ENCODE assay signal across 20 cellular contexts in the genomic region with DNA sequence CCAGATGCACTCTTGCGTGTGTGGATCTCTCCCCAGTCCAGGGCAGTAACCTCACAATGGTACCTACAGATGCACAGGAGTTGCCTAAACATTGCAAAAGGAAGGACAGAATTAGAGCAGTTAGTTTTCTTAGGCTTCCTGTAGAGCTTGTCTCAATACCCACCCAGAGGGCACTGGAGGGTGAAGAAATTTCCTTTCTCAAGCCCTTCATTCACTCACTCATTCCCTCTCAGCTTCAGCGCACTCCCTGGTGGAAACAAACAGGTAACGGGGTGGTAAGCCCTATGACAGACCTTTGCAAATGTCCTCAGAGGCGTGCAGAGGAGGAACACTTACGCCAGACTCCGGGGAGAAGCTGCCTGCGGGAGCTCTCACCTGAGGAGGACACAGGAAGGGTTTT.
A peak's percentile ranks its signal among the peaks of the same experiment; 100 is the strongest.
DNase-seq lines count a peak whose midpoint lies in the region; ATAC-seq, FAIRE-seq and TF ChIP-seq lines count a peak whose summit lies in the region.
"Had no signal": no experiment of that assay in that cellular context is flagged by ENCODE, and none has a peak within 500 bp of the region (broad histone marks: within the 10 kb centered on the region; RNA-seq: fewer than 3 reads in every experiment).

No MANE protein-coding gene starts in this region.

- no peaks in the 10 kb centered on the region; the same call in 1 of the 2 replicates for H3K9me3 ChIP-seq in PC-9 (ENCODE audit: insufficient read depth, low read depth)
- H3K9me3 ChIP-seq: psoas muscle, thoracic aorta had no signal

- no peaks in the 10 kb centered on the region for H4K20me1 ChIP-seq in PC-9 (ENCODE audit: insufficient read depth)

- CTCF ChIA-PET in PC-9 (lab: Charles Lee), result no interaction called here

- H3K36me3 Mint-ChIP-seq in naive B cell, result no peaks in the 10 kb centered on the region
- H3K36me3 Mint-ChIP-seq in natural killer cell treated with Interleukin-12 subunit alpha and Interleukin-12 subunit beta and Interleukin-15 and Interleukin-18, amount 100 ng/mL, for 72 hours, result no peaks in the 10 kb centered on the region

- FAIRE-seq in GM12891 (lab: Jason Lieb, UNC), result peak; percentile 89

- H3K4me1 Mint-ChIP-seq in naive B cell, result peaks cover 56 to 90% (median 71%) of the 10 kb centered on the region in 3 donors
- no peaks in the 10 kb centered on the region for H3K4me1 Mint-ChIP-seq in natural killer cell treated with Interleukin-12 subunit alpha and Interleukin-12 subunit beta and Interleukin-15 and Interleukin-18, amount 100 ng/mL, for 72 hours (ENCODE audit: low read depth in 2 of 2)

- POLR2A ChIA-PET in PC-9 (lab: Charles Lee; ENCODE audit: unreplicated experiment), result interaction anchor here (0.6 kb wide), 1 partner anchor 193 kb away, joined by 4 read pairs; no protein-coding TSS in a partner anchor

- peak; percentile 35 for ATAC-seq in HG02642 (IDR thresholded peaks at IDR 0.05; ENCODE audit: poor library complexity, unreplicated experiment)
- ATAC-seq in naive B cell (ENCODE audit: low read depth in 2 of 2), result peak; percentile 54 to 70
- no peak for ATAC-seq in GM21381 (IDR thresholded peaks at IDR 0.05; ENCODE audit: unreplicated experiment)
- no peak for ATAC-seq in natural killer cell treated with Interleukin-12 subunit alpha and Interleukin-12 subunit beta and Interleukin-15 and Interleukin-18, amount 100 ng/mL, for 72 hours
- ATAC-seq: psoas muscle, Right ventricle myocardium inferior had no signal

- no peaks in the 10 kb centered on the region for H3K27me3 ChIP-seq in PC-9 (ENCODE audit: insufficient read depth, low read depth)
- peaks cover 8% of the 10 kb centered on the region for H3K27me3 ChIP-seq in brain microvascular endothelial cell (replicated peaks)

- no peaks in the 10 kb centered on the region for H3K9me3 Mint-ChIP-seq in naive B cell
- no peaks in the 10 kb centered on the region for H3K9me3 Mint-ChIP-seq in natural killer cell treated with Interleukin-12 subunit alpha and Interleukin-12 subunit beta and Interleukin-15 and Interleukin-18, amount 100 ng/mL, for 72 hours
- H3K9me3 Mint-ChIP-seq: activated CD4-positive, alpha-beta T cell treated with anti-CD3 and anti-CD28 coated beads, Interleukin-2, amount 10 ng/mL, durations not matched to agents 7 days and 5 days; activated T-cell treated with anti-CD3 and anti-CD28 coated beads, Interleukin-2, amount 50 U/mL, for 24 hours; H9 had no signal

- no peak overlapping the region for H2AFZ ChIP-seq in PC-9

- TF ChIP-seq CTCF in PC-9 (conservative IDR thresholded peaks at IDR 0.05) (no peak), brain microvascular endothelial cell (IDR thresholded peaks at IDR 0.05; ENCODE audit: low read depth, low read length, missing control alignments) (no peak)

- no peaks in the 10 kb centered on the region for H3K79me2 ChIP-seq in PC-9 (ENCODE audit: low read depth)

- H3F3A ChIP-seq in PC-9 (ENCODE audit: insufficient read depth, low read depth), result peaks cover 34% of the 10 kb centered on the region

- TF ChIP-seq POLR2A in GM12891 (IDR thresholded peaks at IDR 0.05; ENCODE audit: low read depth, low read length), result no peak

- in situ Hi-C loops in brain microvascular endothelial cell (cut with HindIII; ENCODE audit: low pct_ligation_motif_present, low sequenced_read_pairs), result no loop called here

- no peaks in the 10 kb centered on the region for H3K27me3 Mint-ChIP-seq in naive B cell
- peaks cover 13 to 22% of the 10 kb centered on the region in 2 donors for H3K27me3 Mint-ChIP-seq in natural killer cell treated with Interleukin-12 subunit alpha and Interleukin-12 subunit beta and Interleukin-15 and Interleukin-18, amount 100 ng/mL, for 72 hours

- H3K4me1 ChIP-seq in PC-9 (replicated peaks; ENCODE audit: insufficient read depth), result peaks cover 73% of the 10 kb centered on the region

- DNase-seq in GM12891 (ENCODE audit: insufficient read length, low spot score) (no peak), PC-9 (no peak), naive B cell (peak; percentile 46), brain microvascular endothelial cell (no peak), NCI-H2171 (lab: John Stamatoyannopoulos, UW) (no peak)
- no peak for DNase-seq in natural killer cell treated with Interleukin-12 subunit alpha and Interleukin-12 subunit beta and Interleukin-15 and Interleukin-18, amount 100 ng/mL, for 72 hours (ENCODE audit: low spot score)
- DNase-seq: activated CD4-positive, alpha-beta T cell treated with anti-CD3 and anti-CD28 coated beads, Interleukin-2, amount 10 ng/mL, durations not matched to agents 7 days and 5 days; activated T-cell treated with anti-CD3 and anti-CD28 coated beads, Interleukin-2, amount 50 U/mL, for 24 hours; DMS79; glutamatergic neuron; H9; islet precursor cell; NCI-H2081; NCI-H774; psoas muscle; T-helper 9 cell had no signal

- H3K9me2 ChIP-seq in PC-9 (ENCODE audit: insufficient read depth), result no peaks in the 10 kb centered on the region

- TSS peak; percentile 24 for BruUV-seq in PC-9 (replicated peaks; lab: Mats Ljungman, UMichigan)

- peak overlapping the region; percentile 94 for H3K27ac ChIP-seq in PC-9
- no peak overlapping the region for H3K27ac ChIP-seq in brain microvascular endothelial cell
- H3K27ac ChIP-seq: psoas muscle, thoracic aorta had no signal

- H3K36me3 ChIP-seq in PC-9 (ENCODE audit: low read depth) (no peaks in the 10 kb centered on the region), brain microvascular endothelial cell (replicated peaks) (no peaks in the 10 kb centered on the region)
- H3K36me3 ChIP-seq: thoracic aorta had no signal

- peak overlapping the region; percentile 63 for H3K4me2 ChIP-seq in PC-9

- H3K4me3 ChIP-seq in PC-9 (no peak overlapping the region), brain microvascular endothelial cell (ENCODE audit: low read depth, low read length) (no peak overlapping the region)
- H3K4me3 ChIP-seq: psoas muscle, thoracic aorta had no signal

- intact Hi-C loops in PC-9 (cut with micrococcal nuclease; ENCODE audit: unreplicated experiment), result no loop called here

- peak overlapping the region in 4 of 6 donors; percentile 51 to 90 (median 86) for H3K27ac Mint-ChIP-seq in naive B cell
- no peak overlapping the region for H3K27ac Mint-ChIP-seq in natural killer cell treated with Interleukin-12 subunit alpha and Interleukin-12 subunit beta and Interleukin-15 and Interleukin-18, amount 100 ng/mL, for 72 hours
- H3K27ac Mint-ChIP-seq: activated T-cell treated with anti-CD3 and anti-CD28 coated beads, Interleukin-2, amount 50 U/mL, for 24 hours had no signal

- H3K4me3 Mint-ChIP-seq in naive B cell, result peak overlapping the region; percentile 50 to 90 (median 84)
- no peak overlapping the region for H3K4me3 Mint-ChIP-seq in natural killer cell treated with Interleukin-12 subunit alpha and Interleukin-12 subunit beta and Interleukin-15 and Interleukin-18, amount 100 ng/mL, for 72 hours
- H3K4me3 Mint-ChIP-seq: activated CD4-positive, alpha-beta T cell treated with anti-CD3 and anti-CD28 coated beads, Interleukin-2, amount 10 ng/mL, durations not matched to agents 7 days and 5 days; activated T-cell treated with anti-CD3 and anti-CD28 coated beads, Interleukin-2, amount 50 U/mL, for 24 hours had no signal

TF ChIP-seq in GM12891, 5 proteins besides CTCF, POLR2A, EP300 and RAD21:
- TF ChIP-seq POU2F2 (IDR thresholded peaks at IDR 0.05; ENCODE audit: low read depth, low read length), result no peak
- no peak for TF ChIP-seq PAX5 (IDR thresholded peaks at IDR 0.05; ENCODE audit: insufficient read depth, low read length, severe bottlenecking)
- no peak for TF ChIP-seq SPI1 (IDR thresholded peaks at IDR 0.05; ENCODE audit: low read depth, low read length)
- no peak for TF ChIP-seq POLR2AphosphoS5 (IDR thresholded peaks at IDR 0.05; ENCODE audit: low read depth, low read length)
- TF ChIP-seq TAF1 (IDR thresholded peaks at IDR 0.05; ENCODE audit: low read depth, low read length), result no peak
TF ChIP-seq in GM12891: peak in this region for 0.

Comparison
In these comparisons a context has a peak if more than half of its experiments do, and no peak if none do; other contexts are left out.
1. ATAC-seq: peak in HG02642 (single experiment) and naive B cell (2 of 2); none in GM21381 (single experiment) and natural killer cell treated with Interleukin-12 subunit alpha and Interleukin-12 subunit beta and Interleukin-15 and Interleukin-18, amount 100 ng/mL, for 72 hours (0 of 2).
2. H3K27ac Mint-ChIP-seq: peak in naive B cell (4 of 6); none in natural killer cell treated with Interleukin-12 subunit alpha and Interleukin-12 subunit beta and Interleukin-15 and Interleukin-18, amount 100 ng/mL, for 72 hours (0 of 2).